ENCODE assay signal across 20 cellular contexts in genomic region chr11:33125025-33125424, GRCh38. TPM values are rescaled to one million over a fixed set of nuclear protein-coding genes. Genes with fewer than 3 reads are reported as not detected.
DNase-seq lines count a peak whose midpoint lies in the region; ATAC-seq, FAIRE-seq and TF ChIP-seq lines count a peak whose summit lies in the region.
"Had no signal": no experiment of that assay in that cellular context is flagged by ENCODE, and none has a peak within 500 bp of the region (broad histone marks: within the 10 kb centered on the region; RNA-seq: fewer than 3 reads in every experiment).

No MANE protein-coding gene starts in this region.

- DNase-seq in GM23338 (ENCODE audit: low spot score): no peak
- no peak for DNase-seq in SK-N-SH
- DNase-seq in GM12878 (ENCODE audit: low read depth, low spot score): no peak
- DNase-seq in hepatic stellate cell (ENCODE audit: low spot score): no peak
- DNase-seq in caudate nucleus (lab: John Stamatoyannopoulos, UW): no peak
- DNase-seq: CD4-positive, CD25-positive, alpha-beta regulatory T cell; CD8-positive, alpha-beta T cell; DMS 273 treated with DMSO at 0.1 percent for 48 hours; DMS79; EL; GDM1; GOT3; HCEC 1CT had no signal

- no peaks in the 10 kb centered on the region for H3K36me3 ChIP-seq in GM23338 (ENCODE audit: insufficient read depth)
- peaks cover 13 to 35% of the 10 kb centered on the region in 2 experiments for H3K36me3 ChIP-seq in SK-N-SH (replicated peaks in 1 of 2; ENCODE audit: control insufficient read depth in 1 of 2, insufficient read depth in 2 of 2, low read length in 1 of 2)
- H3K36me3 ChIP-seq in GM12878 (ENCODE audit: control insufficient read depth in 2 of 2, insufficient read depth in 2 of 2, low read length in 1 of 2): peaks cover 0 to 4% of the 10 kb centered on the region in 2 experiments; a peak in 1 of 4 replicates

- POLR2A ChIA-PET in SK-N-SH (lab: Yijun Ruan, JAX): no interaction called here
- POLR2A ChIA-PET in GM12878 (lab: Charles Lee): no interaction called here

- no peaks in the 10 kb centered on the region for H3K9me3 Mint-ChIP-seq in GM23338
- H3K9me3 Mint-ChIP-seq: CD4-positive, CD25-positive, alpha-beta regulatory T cell; CD8-positive, alpha-beta T cell had no signal

- H3K4me1 Mint-ChIP-seq in GM23338: peaks cover 50% of the 10 kb centered on the region

- H3K4me3 Mint-ChIP-seq in GM23338: no peak overlapping the region
- H3K4me3 Mint-ChIP-seq: B cell; CD4-positive, CD25-positive, alpha-beta regulatory T cell; CD8-positive, alpha-beta T cell had no signal

- H4K20me1 ChIP-seq in GM23338 (replicated peaks; ENCODE audit: insufficient read depth): no peaks in the 10 kb centered on the region
- no peaks in the 10 kb centered on the region for H4K20me1 ChIP-seq in SK-N-SH (ENCODE audit: insufficient read depth)
- H4K20me1 ChIP-seq in GM12878 (ENCODE audit: control insufficient read depth, insufficient read depth): no peaks in the 10 kb centered on the region
- H4K20me1 ChIP-seq: BLaER1 had no signal

- H3F3A ChIP-seq in GM23338 (replicated peaks; ENCODE audit: low read depth) (no peaks in the 10 kb centered on the region), SK-N-SH (replicated peaks; ENCODE audit: insufficient read depth) (peaks cover 28% of the 10 kb centered on the region)

- no peak for TF ChIP-seq RAD21 in SK-N-SH (IDR thresholded peaks at IDR 0.05; ENCODE audit: low read length)
- TF ChIP-seq RAD21 in GM12878 (IDR thresholded peaks at IDR 0.05; ENCODE audit: insufficient read depth, low read depth, low read length): no peak

- H3K9me3 ChIP-seq in SK-N-SH (no peaks in the 10 kb centered on the region), GM12878 (replicated peaks; ENCODE audit: control insufficient read depth, insufficient read depth, low read length) (no peaks in the 10 kb centered on the region)
- H3K9me3 ChIP-seq: BLaER1 had no signal

- TSS peak; percentile 5 for BruUV-seq in GM12878 (replicated peaks; lab: Mats Ljungman, UMichigan)

- H3K27ac Mint-ChIP-seq in GM23338: peak overlapping the region; percentile 3; the same call in 1 of the 2 replicates
- H3K27ac Mint-ChIP-seq: B cell; CD8-positive, alpha-beta T cell had no signal

- RAD21 ChIA-PET in GM12878 (lab: Charles Lee; ENCODE audit: unreplicated experiment): interaction anchor here (1.0 kb wide), 1 partner anchor 31 kb away, joined by 3 read pairs; no protein-coding TSS in a partner anchor

- H3K9me2 ChIP-seq in GM23338 (ENCODE audit: insufficient read depth): no peaks in the 10 kb centered on the region
- no peaks in the 10 kb centered on the region for H3K9me2 ChIP-seq in SK-N-SH

- no peak overlapping the region for H3K9ac ChIP-seq in SK-N-SH
- H3K9ac ChIP-seq in GM12878 (ENCODE audit: control insufficient read depth, insufficient read depth, low read length): no peak overlapping the region
- H3K9ac ChIP-seq: BLaER1 had no signal

- H3K27ac ChIP-seq in GM23338 (ENCODE audit: low read depth) (peak overlapping the region; percentile 57), SK-N-SH (ENCODE audit: low read depth in 2 of 2, low read length in 1 of 2) (no peak overlapping the region), GM12878 (ENCODE audit: control insufficient read depth, insufficient read depth) (no peak overlapping the region), caudate nucleus (ENCODE audit: low read depth, low read length) (no peak overlapping the region)
- H3K27ac ChIP-seq: BLaER1, C4-2B had no signal

- H3K4me3 ChIP-seq in GM23338 (no peak overlapping the region), SK-N-SH (ENCODE audit: low read depth in 2 of 2, low read length in 1 of 2) (no peak overlapping the region), GM12878 (no peak overlapping the region)
- H3K4me3 ChIP-seq: BLaER1 had no signal

- H3K27me3 ChIP-seq in GM23338 (ENCODE audit: insufficient read depth) (no peaks in the 10 kb centered on the region), SK-N-SH (ENCODE audit: insufficient read depth) (no peaks in the 10 kb centered on the region), GM12878 (replicated peaks in 1 of 2; ENCODE audit: control insufficient read depth in 2 of 2, insufficient read depth in 2 of 2, low read length in 1 of 2) (no peaks in the 10 kb centered on the region)
- H3K27me3 ChIP-seq: BLaER1 had no signal

- no peak for ATAC-seq in GM23338
- no peak for ATAC-seq in GM12878
- no peak for ATAC-seq in HG03039 (IDR thresholded peaks at IDR 0.05; ENCODE audit: unreplicated experiment)
- ATAC-seq: CD8-positive, alpha-beta T cell had no signal

- no peak overlapping the region for H2AFZ ChIP-seq in GM23338
- no peak overlapping the region for H2AFZ ChIP-seq in SK-N-SH (ENCODE audit: low read depth)
- no peak overlapping the region for H2AFZ ChIP-seq in GM12878 (ENCODE audit: control insufficient read depth, low read depth, low read length)

- in situ Hi-C loops in GM12878 (cut with MboI): no loop called here

- SMC1A ChIA-PET in GM12878 (lab: Charles Lee; ENCODE audit: uncharacterized antibody, unreplicated experiment): interaction anchor here (0.7 to 1.2 kb wide), 3 partner anchors 13 to 1010 kb away, joined by 3 read pairs; no protein-coding TSS in a partner anchor

- H3K36me3 Mint-ChIP-seq in GM23338 (ENCODE audit: low read depth): peaks cover 11% of the 10 kb centered on the region; the same call in 2 of the 3 replicates

- H3K79me2 ChIP-seq in GM23338 (replicated peaks; ENCODE audit: insufficient read depth) (no peaks in the 10 kb centered on the region), SK-N-SH (ENCODE audit: insufficient read depth) (0 out of 2 replicates have a peak, but pooled peaks cover 3% of the 10 kb centered on the region), GM12878 (ENCODE audit: control insufficient read depth, insufficient read depth, low read length) (no peaks in the 10 kb centered on the region)

- CTCF ChIA-PET in SK-N-SH (lab: Yijun Ruan, JAX) (interaction anchor here (0.7 to 1.5 kb wide), 2 partner anchors 16 to 59 kb away, joined by 3 to 4 read pairs; no protein-coding TSS in a partner anchor), GM12878 (lab: Yijun Ruan, JAX) (interaction anchor here (0.7 to 1.1 kb wide), 5 partner anchors 15 to 303 kb away, joined by 3 to 4 read pairs (median 3); no protein-coding TSS in a partner anchor)

- no peaks in the 10 kb centered on the region for H3K27me3 Mint-ChIP-seq in GM23338 (ENCODE audit: insufficient read depth, low read depth, poor library complexity)
- H3K27me3 Mint-ChIP-seq: B cell; CD4-positive, CD25-positive, alpha-beta regulatory T cell had no signal

- TF ChIP-seq EP300 in SK-N-SH (IDR thresholded peaks at IDR 0.05; ENCODE audit: borderline replicate concordance in 1 of 2, low read depth in 1 of 2, low read length in 1 of 2) (no peak), GM12878 (IDR thresholded peaks at IDR 0.05; ENCODE audit: borderline replicate concordance in 1 of 2, control insufficient read depth in 1 of 2, low read depth in 2 of 2, low read length in 2 of 2) (no peak)

- peaks cover 63% of the 10 kb centered on the region for H3K4me1 ChIP-seq in GM23338 (ENCODE audit: insufficient read depth)
- peaks cover 2 to 8% of the 10 kb centered on the region in 2 experiments; a peak in 2 of 4 replicates for H3K4me1 ChIP-seq in SK-N-SH (ENCODE audit: control insufficient read depth in 1 of 2, insufficient read depth in 2 of 2, low read depth in 1 of 2, low read length in 1 of 2)
- peaks cover 5% of the 10 kb centered on the region; the same call in 1 of the 2 replicates for H3K4me1 ChIP-seq in GM12878 (ENCODE audit: control insufficient read depth, insufficient read depth, low read length)
- H3K4me1 ChIP-seq: BLaER1 had no signal

- TF ChIP-seq CTCF in GM23338 (conservative IDR thresholded peaks at IDR 0.05; ENCODE audit: low read depth in 2 of 2): no peak
- TF ChIP-seq CTCF in SK-N-SH (IDR thresholded peaks at IDR 0.05): no peak
- no peak for TF ChIP-seq CTCF in GM12878 (IDR thresholded peaks at IDR 0.05 in 2 of 3, conservative IDR thresholded peaks at IDR 0.05 in 1 of 3; ENCODE audit: control insufficient read depth in 2 of 3, extremely low read depth in 1 of 3, insufficient read depth in 1 of 3, low read depth in 3 of 3, low read length in 3 of 3)

- 96% methylated on average over 2 of the region's 2 CpGs for WGBS in SK-N-SH (ENCODE audit: low lambda C conversion rate)
- 100% methylated on average over 2 of the region's 2 CpGs for WGBS in GM12878 (ENCODE audit: insufficient coverage, insufficient replicate concordance, low lambda C conversion rate, missing lambda C conversion rate)

- intact Hi-C loops in GM12878 (cut with micrococcal nuclease; ENCODE audit: unreplicated experiment): no loop called here

- no peak for TF ChIP-seq POLR2A in GM12878 (IDR thresholded peaks at IDR 0.05; ENCODE audit: low read depth, low read length)

- no peak for FAIRE-seq in GM12878 (lab: Jason Lieb, UNC)
- FAIRE-seq: D721Med, GM12891, GM18507 had no signal

- H3K4me2 ChIP-seq in GM23338 (no peak overlapping the region), SK-N-SH (no peak overlapping the region), GM12878 (ENCODE audit: control insufficient read depth, insufficient read depth) (no peak overlapping the region)
- H3K4me2 ChIP-seq: BLaER1 had no signal

TF ChIP-seq in SK-N-SH, 30 proteins besides CTCF, POLR2A, EP300 and RAD21 (continues in another document):
- TF ChIP-seq FOXJ3 (CRISPR knock-in tag; IDR thresholded peaks at IDR 0.05): no peak

TF ChIP-seq in GM12878, 131 proteins besides CTCF, POLR2A, EP300 and RAD21 (continues in another document):
- no peak for TF ChIP-seq RBBP5 (conservative IDR thresholded peaks at IDR 0.05)

RNA-seq across cellular contexts. Expression of gene CSTF3, which starts 36.3 kb away (rescaled TPM):
- 72.7 and 83.2 TPM in 2 replicates for total RNA-seq in GM23338 (2014; rRNA removed; shearing (Covaris generic))
- 151 and 158 TPM in 2 replicates for polyA plus RNA-seq in GM23338 (2016; fragmentation: Nextera tagmentation; extraction: Ambion mirVana)
- polyA plus RNA-seq in SK-N-SH (2012; rRNA removed): 26.3 and 34.6 TPM in 2 replicates
- polyA plus RNA-seq in SK-N-SH (2012; cell fraction: cytosol; rRNA removed): 32.4 and 44.5 TPM in 2 replicates
- 42.6 and 68.2 TPM in 2 replicates for polyA plus RNA-seq in SK-N-SH (2012; cell fraction: nucleus; rRNA removed)
- 137 and 145 TPM in 2 replicates for total RNA-seq in GM12878 (2013; cell fraction: nucleolus; rRNA removed)
- total RNA-seq in GM12878 (2014; rRNA removed): 25.4 and 31.4 TPM in 2 replicates
- 40.6 and 40.8 TPM in 2 replicates for total RNA-seq in GM12878 (2014; rRNA removed; fragmentation: Illumina TruSeq; extraction: Trizol)
- total RNA-seq in GM12878 (2021): 36.7 and 38.8 TPM in 2 replicates
- polyA plus RNA-seq in GM12878 (2011; ENCODE audit: low read depth): 15.5 TPM
- polyA plus RNA-seq in GM12878 (2011; rRNA removed): 56.4 and 85.0 TPM in 2 replicates
- 18.5 and 24.9 TPM in 2 replicates for polyA plus RNA-seq in GM12878 (2011; cell fraction: cytosol; rRNA removed)
- 52.5 and 59.9 TPM in 2 replicates for polyA plus RNA-seq in GM12878 (2011; cell fraction: nucleus; rRNA removed)
- 30.9 and 34.5 TPM in 2 replicates for polyA plus RNA-seq in GM12878 (2012)
- 48.9 and 62.3 TPM in 2 replicates for polyA plus RNA-seq in GM12878 (2014; fragmentation: Illumina TruSeq; extraction: Trizol)
- polyA plus RNA-seq in GM12878 (2014; fragmentation: Nextera tagmentation; extraction: Ambion mirVana): 10 to 100 TPM; 42.0 to 50.1 TPM
- 47.3 and 53.5 TPM in 2 replicates for polyA plus RNA-seq in GM12878 (2014; rRNA removed)
- 10 to 100 TPM; 60.3 to 63.5 TPM for polyA plus RNA-seq in GM12878 (2016; fragmentation: Nextera tagmentation; extraction: Ambion mirVana)
- 29.7 and 37.5 TPM in 2 replicates for polyA minus RNA-seq in GM12878 (2011; rRNA and poly(A)+ RNA removed)
- polyA minus RNA-seq in GM12878 (2011; cell fraction: cytosol; rRNA and poly(A)+ RNA removed): 8.6 and 10.8 TPM in 2 replicates
- polyA minus RNA-seq in GM12878 (2011; cell fraction: nucleus; rRNA and poly(A)+ RNA removed): 55.0 and 104 TPM in 2 replicates
